10 cellular contexts compared by ENCODE assay signal in genomic region chr6:30836431-30836866, GRCh38. TPM values are rescaled to one million over a fixed set of nuclear protein-coding genes. Genes with fewer than 3 reads are reported as not detected.
DNase-seq lines count a peak whose midpoint lies in the region; TF ChIP-seq lines count a peak whose summit lies in the region.
"Had no signal": no experiment of that assay in that cellular context is flagged by ENCODE, and none has a peak within 500 bp of the region (broad histone marks: within the 10 kb centered on the region; RNA-seq: fewer than 3 reads in every experiment).

No MANE protein-coding gene starts in this region.

- H3K4me3 ChIP-seq in BJ (ENCODE audit: low read depth, low read length) (no peak overlapping the region), fibroblast of villous mesenchyme (ENCODE audit: low read depth, low read length) (no peak overlapping the region), prostate gland (no peak overlapping the region)

- H3K9me3 ChIP-seq in prostate gland = no peaks in the 10 kb centered on the region

- peak overlapping the region; percentile 77 for H3K27ac ChIP-seq in RWPE1
- H3K27ac ChIP-seq in prostate gland = no peak overlapping the region

- intact Hi-C loops in prostate gland (cut with DNase I) = no loop called here

- 29% methylated on average over 1 of the region's 1 CpG for WGBS in prostate gland

- no peaks in the 10 kb centered on the region for H3K4me1 ChIP-seq in prostate gland (replicated peaks)

- H3K36me3 ChIP-seq in BJ (ENCODE audit: control insufficient read depth, insufficient read depth, low read length) (no peaks in the 10 kb centered on the region), prostate gland (no peaks in the 10 kb centered on the region)

- TF ChIP-seq CTCF in BJ (IDR thresholded peaks at IDR 0.05; ENCODE audit: insufficient read depth, low read depth, low read length) (no peak), RWPE1 (conservative IDR thresholded peaks at IDR 0.05; ENCODE audit: low read depth) (no peak), fibroblast of villous mesenchyme (IDR thresholded peaks at IDR 0.05; ENCODE audit: insufficient read depth, low read depth, low read length) (no peak), prostate gland (IDR thresholded peaks at IDR 0.05) (no peak)

- CTCF ChIA-PET in BJ (lab: Yijun Ruan, JAX) = interaction anchor here (0.7 to 5.3 kb wide), 5 partner anchors 8 to 243 kb away, joined by 3 to 28 read pairs (median 5); partner anchors contain the start of gene VARS2
- CTCF ChIA-PET in RWPE1 (lab: Yijun Ruan, JAX) = interaction anchor here (0.7 to 1.5 kb wide), 2 partner anchors 8 to 44 kb away, joined by 5 read pairs; no protein-coding TSS in a partner anchor

- POLR2A ChIA-PET in BJ (lab: Charles Lee) (interaction anchor here (0.5 kb wide), 1 partner anchor 92 kb away, joined by 3 read pairs; no protein-coding TSS in a partner anchor), RWPE1 (lab: Yijun Ruan, JAX; ENCODE audit: low non-redundant PET) (no interaction called here)

- TF ChIP-seq POLR2A in prostate gland (IDR thresholded peaks at IDR 0.05) = no peak

- DNase-seq in BJ (ENCODE audit: low read depth) (peak; percentile 49), RWPE1 (ENCODE audit: low spot score) (no peak), fibroblast of villous mesenchyme (ENCODE audit: low read depth) (peak; percentile 86), prostate gland (ENCODE audit: low spot score) (peak; percentile 53), DMS114 treated with DMSO at 0.1 percent for 48 hours (lab: John Stamatoyannopoulos, UW; ENCODE audit: unreplicated experiment) (no peak), ureter (ENCODE audit: low spot score) (no peak), HK-2 (ENCODE audit: unreplicated experiment) (no peak), cerebellum (ENCODE audit: low spot score) (no peak)
- DNase-seq: activated CD8-positive, alpha-beta T cell treated with anti-CD3 and anti-CD28 coated beads for 36 hours; NCI-H2029 treated with DMSO at 0.1 percent for 48 hours had no signal

- H3K27me3 ChIP-seq in BJ (ENCODE audit: control insufficient read depth, insufficient read depth, low read length) (no peaks in the 10 kb centered on the region; the same call in 1 of the 2 replicates), prostate gland (replicated peaks; ENCODE audit: insufficient read depth) (no peaks in the 10 kb centered on the region)

RNA-seq across cellular contexts. Expression of gene DDR1, which starts 47.9 kb away (rescaled TPM):
- polyA plus RNA-seq in BJ (2011; rRNA removed) = 10.6 and 17.0 TPM in 2 replicates
- 15.0 and 29.9 TPM in 2 replicates for polyA minus RNA-seq in BJ (2011; rRNA and poly(A)+ RNA removed)
- total RNA-seq in fibroblast of villous mesenchyme (19.3 and 32.4 TPM in 2 replicates), prostate gland (100 to 1,000 TPM; 178 to 182 TPM), ureter (234 TPM), cerebellum (139 TPM)

Comparison
In these comparisons a context has a peak if more than half of its experiments do, and no peak if none do; other contexts are left out.
1. DNase-seq: peak in BJ (single experiment), fibroblast of villous mesenchyme (single experiment) and prostate gland (single experiment); none in RWPE1 (single experiment), DMS114 treated with DMSO at 0.1 percent for 48 hours (single experiment), ureter (single experiment), HK-2 (single experiment) and cerebellum (single experiment).